22 cellular contexts compared by ENCODE assay signal in the genomic region with DNA sequence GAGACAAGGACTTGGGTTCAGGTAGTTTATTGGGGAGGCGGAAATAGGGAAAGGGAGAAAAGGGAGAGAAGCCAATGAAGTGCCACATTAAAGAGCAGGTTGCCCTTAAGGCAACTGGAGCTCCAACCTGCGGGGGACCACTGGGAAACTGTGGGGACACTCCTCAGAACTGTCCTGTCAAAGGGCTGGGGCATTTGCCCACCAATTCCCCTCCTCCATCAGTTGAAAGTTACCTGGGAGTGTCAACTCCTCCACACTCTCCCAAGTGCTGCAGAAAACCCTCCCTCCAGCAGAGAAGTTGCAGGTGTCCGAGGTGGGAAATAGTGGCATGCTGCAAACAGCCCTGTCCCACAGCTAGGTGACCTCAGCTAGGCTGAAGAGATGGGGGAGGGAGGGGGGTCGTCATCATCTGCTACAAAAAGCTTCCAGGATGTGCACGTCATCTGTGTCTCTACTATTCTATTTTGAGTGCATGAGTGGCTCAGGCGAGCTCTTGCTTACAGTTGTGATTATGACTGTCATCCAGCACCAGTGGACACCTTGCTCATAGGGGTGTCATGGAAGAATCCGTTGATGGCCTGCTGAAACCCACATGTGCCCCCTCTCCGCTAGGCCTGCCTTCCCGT. TPM values are rescaled to one million over a fixed set of nuclear protein-coding genes. Genes with fewer than 3 reads are reported as not detected.
"Had no signal": no experiment of that assay in that cellular context is flagged by ENCODE, and none has a peak within 500 bp of the region (broad histone marks: within the 10 kb centered on the region; RNA-seq: fewer than 3 reads in every experiment).

No MANE protein-coding gene starts in this region.

- H3K36me3 ChIP-seq: neural progenitor cell, pancreas, tibial artery, uterus had no signal

- H3K9ac ChIP-seq: neural progenitor cell had no signal

- H2AFZ ChIP-seq: neural progenitor cell had no signal

- H3K4me2 ChIP-seq: neural progenitor cell had no signal

- H3K4me3 ChIP-seq: neural progenitor cell, pancreas, skin epidermis, tibial artery, uterus had no signal

- H3K9me3 ChIP-seq: pancreas, tibial artery, uterus had no signal

- DNase-seq: activated CD4-positive, CD25-positive, alpha-beta regulatory T cell treated with anti-CD3 and anti-CD28 coated beads, Interleukin-2, amount 50 U/mL, for 72 hours; activated naive CD4-positive, alpha-beta T cell treated with anti-CD3 and anti-CD28 coated beads for 36 hours; activated naive CD8-positive, alpha-beta T cell treated with anti-CD3 and anti-CD28 coated beads, Interleukin-2, amount 50 U/mL, for 24 hours; aorta; cerebellar nuclear complex; effector memory CD8-positive, alpha-beta T cell; foreskin keratinocyte; glutamatergic neuron; immature natural killer cell; naive B cell; pancreas; stimulated activated CD4-positive, alpha-beta T cell treated with anti-CD3 and anti-CD28 coated beads, Interleukin-15, amount 100 ng/mL, for 24 hours; stimulated activated CD4-positive, alpha-beta T cell treated with anti-CD3 and anti-CD28 coated beads, Interleukin-4, amount 100 ng/mL, for 1 hour; stimulated activated naive CD4-positive, alpha-beta T cell; T-helper 9 cell; tibial artery; uterus had no signal

- ATAC-seq: activated naive CD8-positive, alpha-beta T cell treated with anti-CD3 and anti-CD28 coated beads, Interleukin-2, amount 50 U/mL, for 24 hours; effector memory CD8-positive, alpha-beta T cell; foreskin keratinocyte; pancreas had no signal

- H3K27ac ChIP-seq: foreskin keratinocyte, neural progenitor cell, pancreas, skin epidermis, tibial artery, uterus had no signal

- H3K4me1 ChIP-seq: foreskin keratinocyte, neural progenitor cell, pancreas, uterus had no signal

- H3K27me3 ChIP-seq: foreskin keratinocyte, neural progenitor cell, pancreas, tibial artery, uterus had no signal

RNA-seq across cellular contexts. Expression of a gene that starts 41.5 kb away (rescaled TPM):
- total RNA-seq: foreskin keratinocyte, lung microvascular endothelial cell, renal cortical epithelial cell had no signal

RNA-seq across cellular contexts. Expression of a gene that starts 42.6 kb away (rescaled TPM):
- total RNA-seq: mononuclear cell had no signal
